15 cellular contexts compared by ENCODE assay signal in the genomic region with DNA sequence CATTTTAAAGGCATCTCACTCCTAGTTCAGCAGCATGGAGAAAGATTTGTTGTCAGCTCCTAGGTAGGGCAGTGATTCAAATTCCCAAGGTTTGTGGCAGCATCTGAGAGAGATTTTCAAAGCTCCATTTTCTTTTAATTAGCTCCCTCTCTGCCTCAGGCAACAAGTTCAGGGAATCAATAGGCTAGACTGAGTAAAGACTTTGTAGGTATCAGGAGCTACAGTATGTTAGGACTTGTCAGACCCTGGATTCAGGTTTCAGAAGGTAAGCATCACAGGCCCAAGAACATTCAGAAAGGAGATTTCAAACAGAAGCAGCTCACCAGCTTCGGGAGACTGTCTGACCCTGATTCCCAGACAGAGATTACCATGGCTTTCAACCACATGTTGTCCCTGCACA.
"Had no signal": no experiment of that assay in that cellular context is flagged by ENCODE, and none has a peak within 500 bp of the region (broad histone marks: within the 10 kb centered on the region; RNA-seq: fewer than 3 reads in every experiment).

No MANE protein-coding gene starts in this region.

- DNase-seq: activated CD4-positive, alpha-beta T cell treated with anti-CD3 and anti-CD28 coated beads, Interleukin-2, amount 50 U/mL, for 1 hour; activated CD8-positive, alpha-beta memory T cell treated with anti-CD3 and anti-CD28 coated beads for 24 hours; activated naive CD4-positive, alpha-beta T cell treated with anti-CD3 and anti-CD28 coated beads for 36 hours; endodermal cell; hippocampal formation; pancreas; stimulated activated CD4-positive, alpha-beta T cell treated with anti-CD3 and anti-CD28 coated beads, Interleukin-4, amount 100 ng/mL, for 1 hour; stimulated activated naive B cell treated with anti-CD40 and anti-IgM and Interleukin-4, amounts not matched to agents 10 μg/mL and 1 μg/mL and 100 μg/mL, for 72 hours; substantia nigra; T-helper 9 cell; transverse colon had no signal

- H3K27ac ChIP-seq: ascending aorta, cardiac muscle cell, neural progenitor cell, pancreas, transverse colon, vagina had no signal

- H3K4me1 ChIP-seq: ascending aorta, neural progenitor cell, pancreas, transverse colon, vagina had no signal

- H3K9me3 ChIP-seq: ascending aorta, pancreas, transverse colon, vagina had no signal

- H3K27me3 ChIP-seq: ascending aorta, cardiac muscle cell, neural progenitor cell, pancreas, transverse colon, vagina had no signal

- FAIRE-seq: pancreas had no signal

- H3K9ac ChIP-seq: neural progenitor cell had no signal

- H3K36me3 ChIP-seq: ascending aorta, cardiac muscle cell, neural progenitor cell, pancreas, transverse colon, vagina had no signal

- H3K27ac Mint-ChIP-seq: activated naive CD4-positive, alpha-beta T cell treated with anti-CD3 and anti-CD28 coated beads for 36 hours; endodermal cell; neural progenitor cell; stimulated activated naive B cell treated with anti-CD40 and anti-IgM and Interleukin-4, amounts not matched to agents 10 μg/mL and 1 μg/mL and 100 μg/mL, for 72 hours had no signal

- H3K36me3 Mint-ChIP-seq: neural progenitor cell; stimulated activated naive B cell treated with anti-CD40 and anti-IgM and Interleukin-4, amounts not matched to agents 10 μg/mL and 1 μg/mL and 100 μg/mL, for 72 hours had no signal

- H3K4me3 ChIP-seq: ascending aorta, cardiac muscle cell, neural progenitor cell, pancreas, transverse colon, vagina had no signal

- H2AFZ ChIP-seq: neural progenitor cell had no signal

- H3K9me3 Mint-ChIP-seq: activated naive CD4-positive, alpha-beta T cell treated with anti-CD3 and anti-CD28 coated beads for 36 hours; neural progenitor cell; stimulated activated naive B cell treated with anti-CD40 and anti-IgM and Interleukin-4, amounts not matched to agents 10 μg/mL and 1 μg/mL and 100 μg/mL, for 72 hours had no signal

- ATAC-seq: pancreas; stimulated activated naive B cell treated with anti-CD40 and anti-IgM and Interleukin-4, amounts not matched to agents 10 μg/mL and 1 μg/mL and 100 μg/mL, for 72 hours had no signal

- H3K4me2 ChIP-seq: neural progenitor cell had no signal
